ENCODE assay signal across 17 cellular contexts in the genomic region with DNA sequence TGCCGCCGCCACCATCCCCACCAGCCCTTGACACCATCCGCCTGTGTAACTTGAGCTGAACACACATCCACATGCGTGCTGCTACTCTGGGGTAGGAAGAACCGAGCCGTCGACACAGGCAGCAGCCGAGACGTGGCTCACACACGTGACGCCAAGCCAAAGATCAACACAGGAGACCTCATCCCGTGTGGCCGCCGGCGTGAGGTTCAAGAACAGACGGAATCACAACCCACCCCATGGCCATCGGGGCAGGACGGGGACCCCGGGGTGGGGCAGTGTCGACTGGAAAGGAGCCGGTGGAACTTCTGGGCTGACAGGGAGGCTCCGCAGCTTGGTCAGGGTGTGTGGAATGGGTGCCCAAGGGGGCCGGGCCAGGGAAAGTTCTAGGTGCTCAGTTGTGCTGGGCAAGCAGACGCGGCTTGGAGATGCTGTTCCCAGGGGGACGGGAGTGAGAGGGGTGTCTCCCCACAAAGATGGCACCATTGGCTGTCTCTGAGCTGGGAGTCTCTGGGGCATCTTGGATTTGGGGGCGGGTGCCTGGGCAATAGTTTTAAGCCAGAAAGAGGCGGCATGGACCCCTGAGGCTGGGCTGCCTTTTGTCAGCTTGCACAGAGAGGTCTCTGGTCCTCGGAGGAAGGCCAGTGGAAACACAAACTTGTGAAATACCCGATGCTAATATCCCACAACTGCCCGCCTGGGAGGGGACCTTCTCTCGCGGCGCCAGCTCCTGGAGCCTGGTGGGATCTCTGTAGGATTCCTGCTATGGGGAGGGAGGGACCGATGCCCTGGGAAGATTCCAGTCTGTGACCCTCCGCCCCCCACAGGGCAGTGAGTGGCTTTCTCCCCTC. TPM values are rescaled to one million over a fixed set of nuclear protein-coding genes. Genes with fewer than 3 reads are reported as not detected.
"Had no signal": no experiment of that assay in that cellular context is flagged by ENCODE, and none has a peak within 500 bp of the region (broad histone marks: within the 10 kb centered on the region; RNA-seq: fewer than 3 reads in every experiment).

No MANE protein-coding gene starts in this region.

- ATAC-seq: body of pancreas; effector memory CD8-positive, alpha-beta T cell; stimulated activated naive CD8-positive, alpha-beta T cell treated with anti-CD3 and anti-CD28 coated beads, Interleukin-15, Interleukin-2, amounts not matched to agents 100 U/mL and 50 U/mL, for 24 hours had no signal

- H3K36me3 Mint-ChIP-seq: activated naive CD8-positive, alpha-beta T cell treated with anti-CD3 and anti-CD28 coated beads for 36 hours; naive B cell; type B pancreatic cell had no signal

- H3K4me3 ChIP-seq: body of pancreas, skin epidermis had no signal

- DNase-seq: activated CD4-positive, alpha-beta T cell treated with anti-CD3 and anti-CD28 coated beads, Interleukin-2, amount 50 U/mL, for 1 hour; activated CD4-positive, CD25-positive, alpha-beta regulatory T cell; activated CD8-positive, alpha-beta memory T cell treated with anti-CD3 and anti-CD28 coated beads for 24 hours; activated gamma-delta T cell treated with Interleukin-2 at 50 U/mL for 16 hours; activated naive CD8-positive, alpha-beta T cell treated with anti-CD3 and anti-CD28 coated beads for 36 hours; body of pancreas; effector memory CD8-positive, alpha-beta T cell; foreskin melanocyte; naive B cell; retina; stimulated activated CD4-positive, alpha-beta T cell treated with anti-CD3 and anti-CD28 coated beads, Interleukin-4, amount 100 ng/mL, for 24 hours; stimulated activated naive CD8-positive, alpha-beta T cell treated with anti-CD3 and anti-CD28 coated beads, Interleukin-15, Interleukin-2, amounts not matched to agents 100 U/mL and 50 U/mL, for 24 hours had no signal

- H3K9me3 Mint-ChIP-seq: effector memory CD8-positive, alpha-beta T cell; type B pancreatic cell had no signal

- H3K27ac ChIP-seq: body of pancreas, epithelial cell of prostate, skin epidermis had no signal

- H3K4me1 Mint-ChIP-seq: activated naive CD8-positive, alpha-beta T cell treated with anti-CD3 and anti-CD28 coated beads for 36 hours had no signal

- H3K4me3 Mint-ChIP-seq: activated naive CD8-positive, alpha-beta T cell treated with anti-CD3 and anti-CD28 coated beads for 36 hours; effector memory CD8-positive, alpha-beta T cell; naive B cell; type B pancreatic cell had no signal

- H3K9me3 ChIP-seq: body of pancreas had no signal

- H3K27ac Mint-ChIP-seq: activated naive CD8-positive, alpha-beta T cell treated with anti-CD3 and anti-CD28 coated beads for 36 hours; type B pancreatic cell had no signal

RNA-seq across cellular contexts. Expression of a gene that starts 41.8 kb away (rescaled TPM):
- total RNA-seq: activated naive CD8-positive, alpha-beta T cell treated with anti-CD3 and anti-CD28 coated beads for 36 hours; body of pancreas; mammary epithelial cell; T-helper 2 cell treated with Interferon-gamma antibody and Interleukin-4, amounts not matched to agents 100 ng/mL and 5 ng/mL, for 36 hours had no signal
- polyA plus RNA-seq: mammary epithelial cell had no signal
